In the genomic region with DNA sequence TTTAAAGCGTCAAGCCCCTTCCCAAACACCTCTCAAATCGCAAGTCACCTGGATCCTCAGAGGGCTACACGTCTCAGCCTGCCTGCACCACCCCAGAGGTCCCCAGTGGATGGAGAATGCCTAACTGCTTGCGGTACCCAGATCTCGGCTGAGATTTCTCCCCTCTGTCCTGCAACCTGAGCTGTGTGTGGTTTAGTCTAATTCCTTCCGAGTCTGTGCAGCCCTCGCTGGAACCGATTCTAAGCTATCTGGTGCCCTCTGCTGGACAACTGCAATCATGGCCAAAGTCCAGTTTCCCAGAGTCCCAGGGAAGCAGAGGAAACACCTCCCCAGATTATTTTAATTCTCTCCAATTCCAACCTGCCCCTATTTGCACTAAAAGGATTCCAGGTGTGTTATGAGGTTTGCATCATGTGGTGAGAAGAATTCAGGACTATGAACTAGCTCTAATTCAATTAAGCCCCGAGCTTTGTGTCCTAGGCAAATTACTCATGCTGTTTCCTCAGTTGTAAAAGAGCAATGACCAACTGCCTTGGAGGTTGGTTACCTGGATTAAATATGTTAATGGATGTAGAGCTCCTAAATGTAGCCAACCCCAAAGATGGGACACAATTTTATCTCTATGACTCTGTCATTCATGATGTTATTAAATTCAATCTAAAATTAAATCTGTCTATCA, we compare ENCODE assay signal across 8 cellular contexts.
DNase-seq lines count a peak whose midpoint lies in the region; ATAC-seq, FAIRE-seq and TF ChIP-seq lines count a peak whose summit lies in the region.

No MANE protein-coding gene starts in this region.

- H3K36me3 ChIP-seq in HepG2 (replicated peaks in 1 of 2; ENCODE audit: control insufficient read depth in 1 of 2, insufficient read depth in 2 of 2, low read length in 2 of 2): no peaks in the 10 kb centered on the region

- TF ChIP-seq CTCF in choroid plexus epithelial cell (conservative IDR thresholded peaks at IDR 0.05; ENCODE audit: low read depth, low read length): peak; percentile 95
- TF ChIP-seq CTCF in HepG2 (CRISPR knock-in tag; IDR thresholded peaks at IDR 0.05): peak; percentile 93

- CTCF ChIA-PET in HepG2 (lab: Yijun Ruan, JAX; ENCODE audit: low intra/inter-chr PET ratio, low total read pairs): interaction anchor here (0.9 to 1.7 kb wide), 4 partner anchors 324 to 1986 kb away, joined by 3 to 9 read pairs (median 4); no protein-coding TSS in a partner anchor

- H3K4me1 ChIP-seq in HepG2 (ENCODE audit: insufficient read depth, low read length): no peaks in the 10 kb centered on the region

- no peak overlapping the region for H3K27ac ChIP-seq in HepG2 (ENCODE audit: extremely low read length, insufficient read depth, low read length)

- H2AFZ ChIP-seq in HepG2 (ENCODE audit: low read length): no peak overlapping the region

- no peaks in the 10 kb centered on the region for H3K9me3 ChIP-seq in HepG2 (ENCODE audit: low read length)

- TF ChIP-seq POLR2A in HepG2 (IDR thresholded peaks at IDR 0.05; ENCODE audit: insufficient read depth in 1 of 2, low read depth in 2 of 2, low read length in 2 of 2): no peak

- 23% methylated on average over 9 of the region's 9 CpGs for WGBS in HepG2 (ENCODE audit: low lambda C conversion rate)

- TF ChIP-seq RAD21 in HepG2 (CRISPR knock-in tag; IDR thresholded peaks at IDR 0.05): peak; percentile 86

- POLR2A ChIA-PET in HepG2 (lab: Yijun Ruan, JAX): no interaction called here

- peaks cover 0 to 1% of the 10 kb centered on the region in 2 experiments; a peak in 2 of 5 replicates for H3K27me3 ChIP-seq in HepG2 (ENCODE audit: control insufficient read depth in 1 of 2, insufficient read depth in 2 of 2, low read length in 2 of 2)

- FAIRE-seq in HepG2 (lab: Jason Lieb, UNC): peak; percentile 94

- H3K4me3 ChIP-seq in choroid plexus epithelial cell (ENCODE audit: low read depth, low read length) (no peak overlapping the region), HepG2 (replicated peaks in 1 of 3; ENCODE audit: insufficient read depth in 1 of 3, low read depth in 2 of 3, low read length in 3 of 3) (no peak overlapping the region)

- H3K4me2 ChIP-seq in HepG2 (ENCODE audit: low read depth, low read length): no peak overlapping the region

- peak; percentile 35 to 60 for DNase-seq in NCI-H524 (lab: John Stamatoyannopoulos, UW)
- no peak for DNase-seq in NCI-H524 treated with DMSO at 0.1 percent for 48 hours (lab: John Stamatoyannopoulos, UW)
- DNase-seq in NCI-H2171 treated with DMSO at 0.1 percent for 48 hours (lab: John Stamatoyannopoulos, UW): peak; percentile 74
- DNase-seq in activated CD4-positive, alpha-beta T cell treated with anti-CD3 and anti-CD28 coated beads for 1 hour: peak; percentile 13
- DNase-seq in choroid plexus epithelial cell (ENCODE audit: low read depth): peak; percentile 85
- DNase-seq in HepG2 (ENCODE audit: low spot score): peak; percentile 58
- peak; percentile 10 to 28 (median 11) for DNase-seq in stimulated activated CD4-positive, alpha-beta T cell treated with anti-CD3 and anti-CD28 coated beads, TNF-alpha, amount 100 ng/mL, for 4 hours (ENCODE audit: low read depth in 3 of 3)

- no peaks in the 10 kb centered on the region for H4K20me1 ChIP-seq in HepG2 (ENCODE audit: insufficient read depth, low read length)

- no peaks in the 10 kb centered on the region for H3K79me2 ChIP-seq in HepG2 (ENCODE audit: insufficient read depth, low read length)

- intact Hi-C loops in HepG2 (cut with micrococcal nuclease; ENCODE audit: unreplicated experiment): loop anchor here (1.0 to 10.0 kb wide), 3 partner anchors 325 to 1580 kb away; no protein-coding TSS in a partner anchor

- in situ Hi-C loops in HepG2 (cut with HindIII; ENCODE audit: extremely low pct_ligation_motif_present, low pct_unique_long_range_greater_than_20kb): loop anchor here (10.0 kb wide), 1 partner anchor 1190 kb away; no protein-coding TSS in a partner anchor

- no peak overlapping the region for H3K9ac ChIP-seq in HepG2 (ENCODE audit: insufficient read depth, low read depth, low read length)

- no TSS peak for BruUV-seq in HepG2 (replicated peaks; lab: Mats Ljungman, UMichigan)

- no peak for TF ChIP-seq EP300 in HepG2 (IDR thresholded peaks at IDR 0.05; ENCODE audit: low read depth in 2 of 2, low read length in 2 of 2)
- TF ChIP-seq EP300 in HepG2 (CRISPR knock-in tag; IDR thresholded peaks at IDR 0.05; ENCODE audit: borderline replicate concordance): no peak

- ATAC-seq in HG02884 (IDR thresholded peaks at IDR 0.05; ENCODE audit: unreplicated experiment): peak; percentile 93
- ATAC-seq in HepG2: peak; percentile 96

TF ChIP-seq in HepG2, 621 proteins besides CTCF, POLR2A, EP300 and RAD21 (continues in another document):
- TF ChIP-seq, protein P1, sequence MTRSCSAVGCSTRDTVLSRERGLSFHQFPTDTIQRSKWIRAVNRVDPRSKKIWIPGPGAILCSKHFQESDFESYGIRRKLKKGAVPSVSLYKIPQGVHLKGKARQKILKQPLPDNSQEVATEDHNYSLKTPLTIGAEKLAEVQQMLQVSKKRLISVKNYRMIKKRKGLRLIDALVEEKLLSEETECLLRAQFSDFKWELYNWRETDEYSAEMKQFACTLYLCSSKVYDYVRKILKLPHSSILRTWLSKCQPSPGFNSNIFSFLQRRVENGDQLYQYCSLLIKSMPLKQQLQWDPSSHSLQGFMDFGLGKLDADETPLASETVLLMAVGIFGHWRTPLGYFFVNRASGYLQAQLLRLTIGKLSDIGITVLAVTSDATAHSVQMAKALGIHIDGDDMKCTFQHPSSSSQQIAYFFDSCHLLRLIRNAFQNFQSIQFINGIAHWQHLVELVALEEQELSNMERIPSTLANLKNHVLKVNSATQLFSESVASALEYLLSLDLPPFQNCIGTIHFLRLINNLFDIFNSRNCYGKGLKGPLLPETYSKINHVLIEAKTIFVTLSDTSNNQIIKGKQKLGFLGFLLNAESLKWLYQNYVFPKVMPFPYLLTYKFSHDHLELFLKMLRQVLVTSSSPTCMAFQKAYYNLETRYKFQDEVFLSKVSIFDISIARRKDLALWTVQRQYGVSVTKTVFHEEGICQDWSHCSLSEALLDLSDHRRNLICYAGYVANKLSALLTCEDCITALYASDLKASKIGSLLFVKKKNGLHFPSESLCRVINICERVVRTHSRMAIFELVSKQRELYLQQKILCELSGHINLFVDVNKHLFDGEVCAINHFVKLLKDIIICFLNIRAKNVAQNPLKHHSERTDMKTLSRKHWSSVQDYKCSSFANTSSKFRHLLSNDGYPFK (CRISPR knock-in tag; IDR thresholded peaks at IDR 0.05; ENCODE audit: borderline replicate concordance): no peak
- TF ChIP-seq FOSL2 (CRISPR knock-in tag; IDR thresholded peaks at IDR 0.05) (0 out of 2 replicates have a peak, but pooled peaks have one; percentile 19), MXI1 (IDR thresholded peaks at IDR 0.05; ENCODE audit: borderline replicate concordance, low read depth, low read length) (0 out of 3 replicates have a peak, but pooled peaks have one; percentile 17), TEAD3 (CRISPR knock-in tag; optimal IDR thresholded peaks at IDR 0.05; ENCODE audit: borderline replicate concordance) (peak; percentile 22), STAG1 (CRISPR knock-in tag; IDR thresholded peaks at IDR 0.05) (peak; percentile 92), GATAD1 (CRISPR knock-in tag; IDR thresholded peaks at IDR 0.05) (no peak), AGO1 (IDR thresholded peaks at IDR 0.05; ENCODE audit: low read depth, low read length, poor library complexity, severe bottlenecking) (no peak), KDM1A (CRISPR knock-in tag; IDR thresholded peaks at IDR 0.05) (0 out of 2 replicates have a peak, but pooled peaks have one; percentile 39), RFX1 (IDR thresholded peaks at IDR 0.05) (no peak), ZNF768 (CRISPR knock-in tag; IDR thresholded peaks at IDR 0.05) (peak; percentile 99), ZNF331 (CRISPR knock-in tag; IDR thresholded peaks at IDR 0.05) (no peak), KDM2A (CRISPR knock-in tag; IDR thresholded peaks at IDR 0.05; ENCODE audit: borderline replicate concordance, low read depth) (peak; percentile 42; the same call in 1 of the 2 replicates), ZSCAN31 (CRISPR knock-in tag; IDR thresholded peaks at IDR 0.05; ENCODE audit: low read depth) (no peak), SMC3 (IDR thresholded peaks at IDR 0.05; ENCODE audit: low read length) (peak; percentile 92), ERF (CRISPR knock-in tag; IDR thresholded peaks at IDR 0.05) (peak; percentile 32; the same call in 1 of the 2 replicates), ZBTB38 (CRISPR knock-in tag; IDR thresholded peaks at IDR 0.05) (no peak), CC2D1A (CRISPR knock-in tag; IDR thresholded peaks at IDR 0.05) (no peak), ZNF143 (CRISPR knock-in tag; IDR thresholded peaks at IDR 0.05) (peak; percentile 68)
- TF ChIP-seq, protein P2, sequence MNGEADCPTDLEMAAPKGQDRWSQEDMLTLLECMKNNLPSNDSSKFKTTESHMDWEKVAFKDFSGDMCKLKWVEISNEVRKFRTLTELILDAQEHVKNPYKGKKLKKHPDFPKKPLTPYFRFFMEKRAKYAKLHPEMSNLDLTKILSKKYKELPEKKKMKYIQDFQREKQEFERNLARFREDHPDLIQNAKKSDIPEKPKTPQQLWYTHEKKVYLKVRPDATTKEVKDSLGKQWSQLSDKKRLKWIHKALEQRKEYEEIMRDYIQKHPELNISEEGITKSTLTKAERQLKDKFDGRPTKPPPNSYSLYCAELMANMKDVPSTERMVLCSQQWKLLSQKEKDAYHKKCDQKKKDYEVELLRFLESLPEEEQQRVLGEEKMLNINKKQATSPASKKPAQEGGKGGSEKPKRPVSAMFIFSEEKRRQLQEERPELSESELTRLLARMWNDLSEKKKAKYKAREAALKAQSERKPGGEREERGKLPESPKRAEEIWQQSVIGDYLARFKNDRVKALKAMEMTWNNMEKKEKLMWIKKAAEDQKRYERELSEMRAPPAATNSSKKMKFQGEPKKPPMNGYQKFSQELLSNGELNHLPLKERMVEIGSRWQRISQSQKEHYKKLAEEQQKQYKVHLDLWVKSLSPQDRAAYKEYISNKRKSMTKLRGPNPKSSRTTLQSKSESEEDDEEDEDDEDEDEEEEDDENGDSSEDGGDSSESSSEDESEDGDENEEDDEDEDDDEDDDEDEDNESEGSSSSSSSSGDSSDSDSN (CRISPR knock-in tag; IDR thresholded peaks at IDR 0.05): no peak
- TF ChIP-seq, protein P3, sequence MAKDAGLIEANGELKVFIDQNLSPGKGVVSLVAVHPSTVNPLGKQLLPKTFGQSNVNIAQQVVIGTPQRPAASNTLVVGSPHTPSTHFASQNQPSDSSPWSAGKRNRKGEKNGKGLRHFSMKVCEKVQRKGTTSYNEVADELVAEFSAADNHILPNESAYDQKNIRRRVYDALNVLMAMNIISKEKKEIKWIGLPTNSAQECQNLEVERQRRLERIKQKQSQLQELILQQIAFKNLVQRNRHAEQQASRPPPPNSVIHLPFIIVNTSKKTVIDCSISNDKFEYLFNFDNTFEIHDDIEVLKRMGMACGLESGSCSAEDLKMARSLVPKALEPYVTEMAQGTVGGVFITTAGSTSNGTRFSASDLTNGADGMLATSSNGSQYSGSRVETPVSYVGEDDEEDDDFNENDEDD (CRISPR knock-in tag; IDR thresholded peaks at IDR 0.05; ENCODE audit: borderline replicate concordance): no peak
